In genomic region chr10:120511165-120511564, GRCh38 we compare ENCODE assay signal across 21 cellular contexts. TPM values are rescaled to one million over a fixed set of nuclear protein-coding genes. Genes with fewer than 3 reads are reported as not detected.
DNase-seq lines count a peak whose midpoint lies in the region; ATAC-seq and TF ChIP-seq lines count a peak whose summit lies in the region.
"Had no signal": no experiment of that assay in that cellular context is flagged by ENCODE, and none has a peak within 500 bp of the region (broad histone marks: within the 10 kb centered on the region; RNA-seq: fewer than 3 reads in every experiment).

No MANE protein-coding gene starts in this region.

- H3K4me3 ChIP-seq in fibroblast of mammary gland (ENCODE audit: control insufficient read depth, low read depth, low read length) = no peak overlapping the region

- TF ChIP-seq CTCF in fibroblast of mammary gland (conservative IDR thresholded peaks at IDR 0.05; ENCODE audit: control insufficient read depth, insufficient read depth, low read depth, low read length) = no peak

- in situ Hi-C loops in ACHN (cut with HindIII; ENCODE audit: low pct_ligation_motif_present, low pct_unique_long_range_greater_than_20kb, low sequenced_read_pairs) = no loop called here

- DNase-seq in ACHN (peak; percentile 69), H4 (ENCODE audit: low spot score) (peak; percentile 34), SW480 (ENCODE audit: low spot score) (peak; percentile 66), fibroblast of mammary gland (ENCODE audit: low read depth) (peak; percentile 3), NCI-H146 treated with DMSO at 0.1 percent for 48 hours (lab: John Stamatoyannopoulos, UW; ENCODE audit: unreplicated experiment) (no peak), 8988T (no peak), NCI-H510A treated with DMSO at 0.1 percent for 48 hours (lab: John Stamatoyannopoulos, UW) (no peak)
- DNase-seq: activated T-cell treated with anti-CD3 and anti-CD28 coated beads, Interleukin-2, amount 50 U/mL, for 72 hours; CD4-positive, CD25-positive, alpha-beta regulatory T cell; DMS 273 treated with DMSO at 0.1 percent for 48 hours; Karpas-422; NCI-H1436; NCI-H2171 treated with DMSO at 0.1 percent for 48 hours; NCI-H774; retina; stimulated activated CD4-positive, alpha-beta T cell treated with anti-CD3 and anti-CD28 coated beads, Interleukin-12 subunit alpha, Interleukin-12 subunit beta, amount 100 ng/mL, for 4 hours; stimulated activated CD8-positive, alpha-beta memory T cell treated with anti-CD3 and anti-CD28 coated beads, Interleukin-4, amount 100 ng/mL, for 48 hours; T-helper 9 cell had no signal

- no peak for ATAC-seq in GM19324 (IDR thresholded peaks at IDR 0.05; ENCODE audit: low FRiP score, unreplicated experiment)
- ATAC-seq: activated CD4-positive, CD25-positive, alpha-beta regulatory T cell treated with anti-CD3 and anti-CD28 coated beads, Interleukin-2, amount 50 U/mL, for 24 hours; activated T-cell treated with anti-CD3 and anti-CD28 coated beads, Interleukin-2, amount 50 U/mL, for 72 hours had no signal

RNA-seq across cellular contexts. Expression of gene PLPP4, which starts 54.1 kb away (rescaled TPM):
- 2.6 and 14.7 TPM in 2 replicates for total RNA-seq in H4 (2014; rRNA removed; shearing (Covaris generic))
- total RNA-seq: A673; activated T-cell treated with anti-CD3 and anti-CD28 coated beads, Interleukin-2, amount 50 U/mL, for 72 hours; CD4-positive, CD25-positive, alpha-beta regulatory T cell had no signal

Comparison
In these comparisons a context has a peak if more than half of its experiments do, and no peak if none do; other contexts are left out.
1. DNase-seq: peak in ACHN (single experiment), H4 (single experiment), SW480 (single experiment) and fibroblast of mammary gland (single experiment); none in NCI-H146 treated with DMSO at 0.1 percent for 48 hours (single experiment), 8988T (single experiment) and NCI-H510A treated with DMSO at 0.1 percent for 48 hours (single experiment).